Comparison of ENCODE assay signal across 1 cellular context in the genomic region with DNA sequence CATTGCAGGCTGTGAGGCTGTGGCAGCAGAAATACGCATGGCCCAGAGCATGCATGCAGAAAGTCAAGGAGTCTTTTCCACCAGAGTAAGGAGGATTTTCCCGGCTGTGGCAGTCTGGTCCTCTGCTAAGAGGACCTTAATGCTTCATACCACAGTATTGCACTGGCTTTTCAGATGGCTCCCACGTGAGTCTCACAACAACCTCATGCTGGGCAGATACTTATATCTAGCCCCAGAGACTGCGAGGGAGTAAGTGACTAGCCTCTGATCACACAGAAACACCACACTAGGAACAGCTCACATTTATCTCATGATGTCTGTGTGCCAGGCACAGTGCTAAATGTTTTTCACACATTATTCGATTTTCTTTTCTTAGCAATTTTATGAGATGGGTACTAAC.
TF ChIP-seq lines count a peak whose summit lies in the region.

No MANE protein-coding gene starts in this region.

TF ChIP-seq in GM23338, 12 proteins besides CTCF, POLR2A, EP300 and RAD21:
- TF ChIP-seq CREB1 (CRISPR knock-in tag; IDR thresholded peaks at IDR 0.05; ENCODE audit: low read depth), result no peak
- no peak for TF ChIP-seq JUNB (IDR thresholded peaks at IDR 0.05; ENCODE audit: unreplicated experiment)
- TF ChIP-seq, protein P1, sequence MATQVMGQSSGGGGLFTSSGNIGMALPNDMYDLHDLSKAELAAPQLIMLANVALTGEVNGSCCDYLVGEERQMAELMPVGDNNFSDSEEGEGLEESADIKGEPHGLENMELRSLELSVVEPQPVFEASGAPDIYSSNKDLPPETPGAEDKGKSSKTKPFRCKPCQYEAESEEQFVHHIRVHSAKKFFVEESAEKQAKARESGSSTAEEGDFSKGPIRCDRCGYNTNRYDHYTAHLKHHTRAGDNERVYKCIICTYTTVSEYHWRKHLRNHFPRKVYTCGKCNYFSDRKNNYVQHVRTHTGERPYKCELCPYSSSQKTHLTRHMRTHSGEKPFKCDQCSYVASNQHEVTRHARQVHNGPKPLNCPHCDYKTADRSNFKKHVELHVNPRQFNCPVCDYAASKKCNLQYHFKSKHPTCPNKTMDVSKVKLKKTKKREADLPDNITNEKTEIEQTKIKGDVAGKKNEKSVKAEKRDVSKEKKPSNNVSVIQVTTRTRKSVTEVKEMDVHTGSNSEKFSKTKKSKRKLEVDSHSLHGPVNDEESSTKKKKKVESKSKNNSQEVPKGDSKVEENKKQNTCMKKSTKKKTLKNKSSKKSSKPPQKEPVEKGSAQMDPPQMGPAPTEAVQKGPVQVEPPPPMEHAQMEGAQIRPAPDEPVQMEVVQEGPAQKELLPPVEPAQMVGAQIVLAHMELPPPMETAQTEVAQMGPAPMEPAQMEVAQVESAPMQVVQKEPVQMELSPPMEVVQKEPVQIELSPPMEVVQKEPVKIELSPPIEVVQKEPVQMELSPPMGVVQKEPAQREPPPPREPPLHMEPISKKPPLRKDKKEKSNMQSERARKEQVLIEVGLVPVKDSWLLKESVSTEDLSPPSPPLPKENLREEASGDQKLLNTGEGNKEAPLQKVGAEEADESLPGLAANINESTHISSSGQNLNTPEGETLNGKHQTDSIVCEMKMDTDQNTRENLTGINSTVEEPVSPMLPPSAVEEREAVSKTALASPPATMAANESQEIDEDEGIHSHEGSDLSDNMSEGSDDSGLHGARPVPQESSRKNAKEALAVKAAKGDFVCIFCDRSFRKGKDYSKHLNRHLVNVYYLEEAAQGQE (IDR thresholded peaks at IDR 0.05; ENCODE audit: unreplicated experiment), result no peak
- TF ChIP-seq ZNF331 (CRISPR knock-in tag; IDR thresholded peaks at IDR 0.05; ENCODE audit: low read depth), result no peak
- TF ChIP-seq STAT1 (IDR thresholded peaks at IDR 0.05; ENCODE audit: unreplicated experiment), result no peak
- no peak for TF ChIP-seq NANOG (IDR thresholded peaks at IDR 0.05; ENCODE audit: borderline replicate concordance)
- TF ChIP-seq EZH2phosphoT487 (IDR thresholded peaks at IDR 0.05; ENCODE audit: unreplicated experiment), result no peak
- no peak for TF ChIP-seq ZNF114 (CRISPR knock-in tag; IDR thresholded peaks at IDR 0.05)
- no peak for TF ChIP-seq EZH2 (IDR thresholded peaks at IDR 0.05; ENCODE audit: low read depth, unreplicated experiment)
TF ChIP-seq in GM23338: peak in this region for 0.
